In the genomic region with DNA sequence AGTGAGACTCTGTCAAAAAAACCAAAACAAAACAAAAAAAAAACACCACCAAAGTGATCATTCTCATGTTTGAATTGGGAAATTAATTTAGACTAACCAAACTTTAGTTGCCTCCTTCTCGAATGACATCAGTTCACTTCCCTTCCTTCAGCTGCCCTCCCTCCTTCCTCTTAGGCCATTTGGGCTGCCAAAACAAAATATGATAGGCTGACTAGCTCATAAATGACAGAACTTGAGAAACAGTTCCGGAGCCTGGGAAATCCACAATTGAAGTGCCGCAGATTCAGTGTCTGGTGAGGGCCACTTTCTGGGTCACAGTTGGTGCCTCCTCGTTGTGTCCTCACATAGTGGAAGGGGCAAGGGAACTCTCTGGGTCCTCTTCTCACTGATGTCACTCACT, we compare ENCODE assay signal across 19 cellular contexts.
"Had no signal": no experiment of that assay in that cellular context is flagged by ENCODE, and none has a peak within 500 bp of the region (broad histone marks: within the 10 kb centered on the region; RNA-seq: fewer than 3 reads in every experiment).

No MANE protein-coding gene starts in this region.

- H3K36me3 ChIP-seq: brain microvascular endothelial cell, gastroesophageal sphincter, left ventricle myocardium inferior, right lobe of liver, thoracic aorta, vagina had no signal

- H3K27ac ChIP-seq: brain microvascular endothelial cell, gastroesophageal sphincter, hepatocyte, left ventricle myocardium inferior, right lobe of liver, thoracic aorta, vagina, VCaP had no signal

- H3K27me3 ChIP-seq: brain microvascular endothelial cell, gastroesophageal sphincter, hepatocyte, right lobe of liver, vagina had no signal

- ATAC-seq: gastroesophageal sphincter, mucosa of descending colon had no signal

- H3K4me3 ChIP-seq: gastroesophageal sphincter, hepatocyte, left ventricle myocardium inferior, mucosa of descending colon, right lobe of liver, thoracic aorta, vagina had no signal

- H3K9me3 ChIP-seq: gastroesophageal sphincter, left ventricle myocardium inferior, mucosa of descending colon, right lobe of liver, thoracic aorta, vagina had no signal

- H3K4me1 ChIP-seq: gastroesophageal sphincter, left ventricle myocardium inferior, right lobe of liver, vagina had no signal

- DNase-seq: activated CD4-positive, alpha-beta memory T cell treated with anti-CD3 and anti-CD28 coated beads for 36 hours; activated CD4-positive, alpha-beta T cell treated with anti-CD3 and anti-CD28 coated beads for 48 hours; activated CD8-positive, alpha-beta memory T cell treated with anti-CD3 and anti-CD28 coated beads, Interleukin-2, amount 50 U/mL, for 4 hours; activated effector memory CD4-positive, alpha-beta T cell treated with anti-CD3 and anti-CD28 coated beads, Interleukin-2, amount 50 U/mL, for 16 hours; activated naive CD4-positive, alpha-beta T cell treated with anti-CD3 and anti-CD28 coated beads, Interleukin-2, amount 50 U/mL, for 16 hours; activated T-cell treated with anti-CD3 and anti-CD28 coated beads, Interleukin-2, amount 50 U/mL, for 1 hour; amniotic stem cell; brain microvascular endothelial cell; islet precursor cell; left ventricle myocardium inferior; mucosa of descending colon; right lobe of liver; stimulated activated CD4-positive, alpha-beta T cell treated with anti-CD3 and anti-CD28 coated beads, Interleukin-2, amount 100 ng/mL, for 48 hours; stimulated activated naive CD4-positive, alpha-beta T cell treated with Interleukin-2 at 50 U/mL for 16 hours had no signal
